In genomic region chrX:127943570-127943969, GRCh38 we compare ENCODE assay signal across 18 cellular contexts.
DNase-seq lines count a peak whose midpoint lies in the region; ATAC-seq, FAIRE-seq and TF ChIP-seq lines count a peak whose summit lies in the region.
"Had no signal": no experiment of that assay in that cellular context is flagged by ENCODE, and none has a peak within 500 bp of the region (broad histone marks: within the 10 kb centered on the region; RNA-seq: fewer than 3 reads in every experiment).

No MANE protein-coding gene starts in this region.

- H3K9me3 ChIP-seq in astrocyte (ENCODE audit: insufficient read depth, low read depth, low read length) (no peaks in the 10 kb centered on the region), endothelial cell of umbilical vein (replicated peaks; ENCODE audit: control insufficient read depth, insufficient read depth, low read length) (no peaks in the 10 kb centered on the region), osteoblast (ENCODE audit: low read depth, low read length) (no peaks in the 10 kb centered on the region)
- H3K9me3 ChIP-seq in CD8-positive, alpha-beta memory T cell (ENCODE audit: low read length), result no peaks in the 10 kb centered on the region
- H3K9me3 ChIP-seq: BE2C, Caco-2 had no signal

- in situ Hi-C loops in G401 (cut with HindIII; ENCODE audit: low sequenced_read_pairs), result no loop called here

- H2AFZ ChIP-seq in astrocyte (ENCODE audit: low read depth, low read length) (no peak overlapping the region), endothelial cell of umbilical vein (ENCODE audit: low read depth, low read length) (no peak overlapping the region), osteoblast (ENCODE audit: low read length) (no peak overlapping the region)
- H2AFZ ChIP-seq: GM23338 had no signal

- H3K27ac Mint-ChIP-seq in astrocyte (ENCODE audit: unreplicated experiment), result no peak overlapping the region
- no peak overlapping the region for H3K27ac Mint-ChIP-seq in CD8-positive, alpha-beta memory T cell
- H3K27ac Mint-ChIP-seq: CD4-positive, CD25-positive, alpha-beta regulatory T cell; GM23338 had no signal

- dilution Hi-C loops in endothelial cell of umbilical vein (cut with MboI; ENCODE audit: extremely low pct_ligation_motif_present, low sequenced_read_pairs), result no loop called here

- peaks cover under 1% of the 10 kb centered on the region for H3K27me3 Mint-ChIP-seq in astrocyte (ENCODE audit: low read depth, unreplicated experiment)
- H3K27me3 Mint-ChIP-seq in CD8-positive, alpha-beta memory T cell, result peaks cover 0 to under 1% of the 10 kb centered on the region in 2 donors
- H3K27me3 Mint-ChIP-seq: CD4-positive, CD25-positive, alpha-beta regulatory T cell had no signal

- no peak overlapping the region for H3K9ac ChIP-seq in astrocyte (ENCODE audit: low read length)
- peak overlapping the region; percentile 23 for H3K9ac ChIP-seq in endothelial cell of umbilical vein (replicated peaks; ENCODE audit: extremely low read depth, insufficient read depth, low read length)

- ATAC-seq in HG02852 (IDR thresholded peaks at IDR 0.05; ENCODE audit: unreplicated experiment), result no peak
- ATAC-seq: GM23338 had no signal

- H3K27me3 ChIP-seq in astrocyte (ENCODE audit: insufficient read depth, low read length), result no peaks in the 10 kb centered on the region
- no peaks in the 10 kb centered on the region for H3K27me3 ChIP-seq in endothelial cell of umbilical vein (ENCODE audit: control insufficient read depth in 2 of 2, insufficient read depth in 2 of 2, low read length in 2 of 2)
- no peaks in the 10 kb centered on the region for H3K27me3 ChIP-seq in osteoblast (ENCODE audit: insufficient read depth, low read length)
- H3K27me3 ChIP-seq in CD8-positive, alpha-beta memory T cell (ENCODE audit: insufficient read depth, low read length, poor library complexity, severe bottlenecking), result no peaks in the 10 kb centered on the region
- H3K27me3 ChIP-seq: BE2C had no signal

- H3K27ac ChIP-seq in astrocyte (ENCODE audit: low read depth, low read length) (no peak overlapping the region), endothelial cell of umbilical vein (ENCODE audit: insufficient read depth, low read depth, low read length) (peak overlapping the region; percentile 45), osteoblast (ENCODE audit: low read depth, low read length) (no peak overlapping the region)
- H3K27ac ChIP-seq in CD8-positive, alpha-beta memory T cell (ENCODE audit: low read depth, low read length), result no peak overlapping the region

- H3K4me3 Mint-ChIP-seq in astrocyte (ENCODE audit: unreplicated experiment), result no peak overlapping the region
- H3K4me3 Mint-ChIP-seq in CD8-positive, alpha-beta memory T cell, result no peak overlapping the region
- H3K4me3 Mint-ChIP-seq: CD4-positive, CD25-positive, alpha-beta regulatory T cell; GM23338; H9 had no signal

- no TSS peak for BruUV-seq in endothelial cell of umbilical vein (replicated peaks; lab: Mats Ljungman, UMichigan)

- intact Hi-C loops in endothelial cell of umbilical vein (cut with micrococcal nuclease), result loop anchor here (1.0 kb wide), 1 partner anchor 78 kb away; no protein-coding TSS in a partner anchor

- H3K4me1 ChIP-seq in astrocyte (ENCODE audit: insufficient read depth, low read length), result no peaks in the 10 kb centered on the region
- peaks cover 5% of the 10 kb centered on the region for H3K4me1 ChIP-seq in endothelial cell of umbilical vein (ENCODE audit: control insufficient read depth, extremely low read depth, insufficient read depth, low read length)
- no peaks in the 10 kb centered on the region for H3K4me1 ChIP-seq in osteoblast (ENCODE audit: insufficient read depth, low read length)
- no peaks in the 10 kb centered on the region for H3K4me1 ChIP-seq in CD8-positive, alpha-beta memory T cell (ENCODE audit: insufficient read depth, low read length)
- H3K4me1 ChIP-seq: BE2C, Caco-2 had no signal

- H3K9me1 ChIP-seq in endothelial cell of umbilical vein (replicated peaks; ENCODE audit: control insufficient read depth, extremely low read depth, insufficient read depth, low read length), result no peaks in the 10 kb centered on the region

- H3K4me3 ChIP-seq in astrocyte (ENCODE audit: insufficient read depth, low read depth, low read length), result no peak overlapping the region
- no peak overlapping the region for H3K4me3 ChIP-seq in endothelial cell of umbilical vein (replicated peaks in 1 of 3; ENCODE audit: insufficient read depth in 1 of 3, low read depth in 1 of 3, low read length in 3 of 3)
- no peak overlapping the region for H3K4me3 ChIP-seq in osteoblast (ENCODE audit: insufficient read depth, low read length)
- no peak overlapping the region for H3K4me3 ChIP-seq in CD8-positive, alpha-beta memory T cell (ENCODE audit: low read length)
- H3K4me3 ChIP-seq: GM23338 had no signal

- no peaks in the 10 kb centered on the region for H3K36me3 Mint-ChIP-seq in astrocyte (ENCODE audit: low read depth, unreplicated experiment)
- no peaks in the 10 kb centered on the region for H3K36me3 Mint-ChIP-seq in CD8-positive, alpha-beta memory T cell
- H3K36me3 Mint-ChIP-seq: CD4-positive, CD25-positive, alpha-beta regulatory T cell had no signal

- FAIRE-seq in astrocyte (lab: Jason Lieb, UNC) (peak; percentile 84), endothelial cell of umbilical vein (lab: Jason Lieb, UNC) (no peak)
- FAIRE-seq: A204.1, D721Med had no signal

- DNase-seq in OCI-M1 (lab: John Stamatoyannopoulos, UW) (peak; percentile 2), astrocyte (ENCODE audit: low read depth) (no peak), endothelial cell of umbilical vein (ENCODE audit: low read depth, low spot score) (no peak), osteoblast (ENCODE audit: insufficient read length, low spot score, missing footprints) (peak; percentile 15), G401 (ENCODE audit: low spot score) (no peak), SKM-1 treated with dmso at 0.1 percent for 144 hours (lab: John Stamatoyannopoulos, UW; ENCODE audit: unreplicated experiment) (no peak)
- no peak for DNase-seq in CD8-positive, alpha-beta memory T cell
- DNase-seq: ACHN; BE2C; C1 segment of cervical spinal cord; CD4-positive, CD25-positive, alpha-beta regulatory T cell; GF-D8; H9 had no signal

- H3K4me1 Mint-ChIP-seq in astrocyte (ENCODE audit: low read depth, unreplicated experiment), result no peaks in the 10 kb centered on the region
- no peaks in the 10 kb centered on the region for H3K4me1 Mint-ChIP-seq in CD8-positive, alpha-beta memory T cell
- H3K4me1 Mint-ChIP-seq: CD4-positive, CD25-positive, alpha-beta regulatory T cell had no signal

- no peak for TF ChIP-seq POLR2A in endothelial cell of umbilical vein (IDR thresholded peaks at IDR 0.05; ENCODE audit: low read depth, low read length)

- no peaks in the 10 kb centered on the region for H3K79me2 ChIP-seq in astrocyte (ENCODE audit: insufficient read depth, low read length)
- H3K79me2 ChIP-seq in endothelial cell of umbilical vein (ENCODE audit: control insufficient read depth, insufficient read depth, low read length), result no peaks in the 10 kb centered on the region
- H3K79me2 ChIP-seq in osteoblast (ENCODE audit: insufficient read depth, low read length), result no peaks in the 10 kb centered on the region

- CTCF ChIA-PET in endothelial cell of umbilical vein (lab: Charles Lee), result interaction anchor here (1.7 kb wide), 1 partner anchor 44 kb away, joined by 3 read pairs; no protein-coding TSS in a partner anchor
- CTCF ChIA-PET in CD8-positive, alpha-beta memory T cell (lab: Charles Lee), result no interaction called here

- no peak for TF ChIP-seq CTCF in astrocyte (IDR thresholded peaks at IDR 0.05; ENCODE audit: insufficient read depth, low read depth, low read length)
- TF ChIP-seq CTCF in endothelial cell of umbilical vein (IDR thresholded peaks at IDR 0.05; ENCODE audit: extremely low read depth in 1 of 2, insufficient read depth in 1 of 2, low read depth in 1 of 2, low read length in 2 of 2), result no peak
- TF ChIP-seq CTCF in osteoblast (IDR thresholded peaks at IDR 0.05; ENCODE audit: extremely low read depth, low read depth, low read length), result no peak

- no peaks in the 10 kb centered on the region for H4K20me1 ChIP-seq in astrocyte (ENCODE audit: insufficient read depth, low read length)
- no peaks in the 10 kb centered on the region for H4K20me1 ChIP-seq in endothelial cell of umbilical vein (replicated peaks; ENCODE audit: control insufficient read depth, extremely low read depth, insufficient read depth, low read length)
- H4K20me1 ChIP-seq in osteoblast (ENCODE audit: insufficient read depth, low read length), result no peaks in the 10 kb centered on the region

- no peaks in the 10 kb centered on the region for H3K9me3 Mint-ChIP-seq in astrocyte (ENCODE audit: unreplicated experiment)
- H3K9me3 Mint-ChIP-seq in CD8-positive, alpha-beta memory T cell, result peaks cover 0 to 4% (median 2%) of the 10 kb centered on the region in 5 donors
- H3K9me3 Mint-ChIP-seq: GM23338 had no signal

- H3K4me2 ChIP-seq in astrocyte (ENCODE audit: low read length), result no peak overlapping the region
- no peak overlapping the region for H3K4me2 ChIP-seq in endothelial cell of umbilical vein (ENCODE audit: insufficient read depth, low read length)
- H3K4me2 ChIP-seq in osteoblast (ENCODE audit: insufficient read depth, low read length), result no peak overlapping the region
- H3K4me2 ChIP-seq: GM23338 had no signal

- H3K36me3 ChIP-seq in astrocyte (ENCODE audit: insufficient read depth, low read length) (no peaks in the 10 kb centered on the region), endothelial cell of umbilical vein (ENCODE audit: control insufficient read depth in 2 of 2, extremely low read depth in 1 of 2, insufficient read depth in 2 of 2, low read length in 2 of 2) (no peaks in the 10 kb centered on the region), osteoblast (ENCODE audit: insufficient read depth, low read length) (no peaks in the 10 kb centered on the region)
- H3K36me3 ChIP-seq in CD8-positive, alpha-beta memory T cell (ENCODE audit: insufficient read depth, low read length), result no peaks in the 10 kb centered on the region
- H3K36me3 ChIP-seq: BE2C had no signal

- POLR2A ChIA-PET in endothelial cell of umbilical vein (lab: Charles Lee), result interaction anchor here (0.7 kb wide), 1 partner anchor 72 kb away, joined by 3 read pairs; no protein-coding TSS in a partner anchor
- POLR2A ChIA-PET in CD8-positive, alpha-beta memory T cell (lab: Charles Lee), result no interaction called here

TF ChIP-seq in endothelial cell of umbilical vein, 7 proteins besides CTCF, POLR2A, EP300 and RAD21 (continues in another document):
- no peak for TF ChIP-seq MAX (IDR thresholded peaks at IDR 0.05; ENCODE audit: insufficient read depth, insufficient read length)
- TF ChIP-seq EZH2 (IDR thresholded peaks at IDR 0.05; ENCODE audit: borderline replicate concordance, low read depth, low read length, severe bottlenecking), result no peak
- TF ChIP-seq POLR2AphosphoS5 (IDR thresholded peaks at IDR 0.05; ENCODE audit: insufficient read depth, low read depth, low read length), result no peak
- no peak for TF ChIP-seq JUN (IDR thresholded peaks at IDR 0.05; ENCODE audit: borderline replicate concordance, insufficient read depth, insufficient read length, low read depth)
- TF ChIP-seq GATA2 (IDR thresholded peaks at IDR 0.05; ENCODE audit: insufficient read depth, insufficient read length, low read depth, low read length), result no peak
- no peak for TF ChIP-seq MYC (IDR thresholded peaks at IDR 0.05; ENCODE audit: low read depth, low read length)

Comparison
In these comparisons a context has a peak if more than half of its experiments do, and no peak if none do; other contexts are left out.
1. DNase-seq: peak in OCI-M1 (single experiment) and osteoblast (single experiment); none in astrocyte (single experiment), endothelial cell of umbilical vein (single experiment), G401 (single experiment), SKM-1 treated with dmso at 0.1 percent for 144 hours (single experiment) and CD8-positive, alpha-beta memory T cell (0 of 5).